Comparison of ENCODE assay signal across 10 cellular contexts in genomic region chr1:41639332-41639936, GRCh38.
DNase-seq lines count a peak whose midpoint lies in the region; ATAC-seq and TF ChIP-seq lines count a peak whose summit lies in the region.
"Had no signal": no experiment of that assay in that cellular context is flagged by ENCODE, and none has a peak within 500 bp of the region (broad histone marks: within the 10 kb centered on the region; RNA-seq: fewer than 3 reads in every experiment).

No MANE protein-coding gene starts in this region.

- H3K9me3 ChIP-seq in testis, result no peaks in the 10 kb centered on the region
- H3K9me3 ChIP-seq: ovary had no signal

- no peak overlapping the region for H3K4me3 ChIP-seq in GM12865 (ENCODE audit: low read depth, low read length)
- no peak overlapping the region for H3K4me3 ChIP-seq in testis
- H3K4me3 ChIP-seq: ovary had no signal

- no peaks in the 10 kb centered on the region for H3K9me3 Mint-ChIP-seq in T-helper 1 cell treated with Interleukin-12 subunit alpha and Interleukin-12 subunit beta and Interleukin-4 antibody, amounts not matched to agents 30 μg/mL and 1 μg/mL, for 36 hours
- H3K9me3 Mint-ChIP-seq in dendritic cell treated with granulocyte-macrophage colony-stimulating factor and Interleukin-4, amounts not matched to agents 40 ng/mL and 50 ng/mL, for 4 days, result no peaks in the 10 kb centered on the region

- WGBS in testis, 2 donors, result 86 to 92% methylated on average over 10 of the region's 10 CpGs

- no peaks in the 10 kb centered on the region for H3K4me1 ChIP-seq in testis

- H3K4me1 Mint-ChIP-seq in T-helper 1 cell treated with Interleukin-12 subunit alpha and Interleukin-12 subunit beta and Interleukin-4 antibody, amounts not matched to agents 30 μg/mL and 1 μg/mL, for 36 hours (ENCODE audit: low read depth), result peaks cover 39% of the 10 kb centered on the region
- H3K4me1 Mint-ChIP-seq in dendritic cell treated with granulocyte-macrophage colony-stimulating factor and Interleukin-4, amounts not matched to agents 40 ng/mL and 50 ng/mL, for 4 days (ENCODE audit: low read depth), result peaks cover 35% of the 10 kb centered on the region

- intact Hi-C loops in dendritic cell treated with granulocyte-macrophage colony-stimulating factor and Interleukin-4, amounts not matched to agents 40 ng/mL and 50 ng/mL, for 4 days (cut with micrococcal nuclease), result no loop called here
- intact Hi-C loops in testis (cut with DNase I; ENCODE audit: low total_unique reads), result no loop called here

- no peaks in the 10 kb centered on the region for H3K27me3 ChIP-seq in testis
- H3K27me3 ChIP-seq: ovary had no signal

- H3K27ac Mint-ChIP-seq in T-helper 1 cell treated with Interleukin-12 subunit alpha and Interleukin-12 subunit beta and Interleukin-4 antibody, amounts not matched to agents 30 μg/mL and 1 μg/mL, for 36 hours, result peak overlapping the region; percentile 81
- H3K27ac Mint-ChIP-seq in dendritic cell treated with granulocyte-macrophage colony-stimulating factor and Interleukin-4, amounts not matched to agents 40 ng/mL and 50 ng/mL, for 4 days, result peak overlapping the region; percentile 59

- H3K27ac ChIP-seq in testis, result no peak overlapping the region
- H3K27ac ChIP-seq: ovary had no signal

- no peak for TF ChIP-seq POLR2A in testis (IDR thresholded peaks at IDR 0.05)

- ATAC-seq in GM21367 (IDR thresholded peaks at IDR 0.05; ENCODE audit: unreplicated experiment), result no peak

- no peaks in the 10 kb centered on the region for H3K27me3 Mint-ChIP-seq in T-helper 1 cell treated with Interleukin-12 subunit alpha and Interleukin-12 subunit beta and Interleukin-4 antibody, amounts not matched to agents 30 μg/mL and 1 μg/mL, for 36 hours (ENCODE audit: low read depth)
- H3K27me3 Mint-ChIP-seq in dendritic cell treated with granulocyte-macrophage colony-stimulating factor and Interleukin-4, amounts not matched to agents 40 ng/mL and 50 ng/mL, for 4 days, result no peaks in the 10 kb centered on the region

- H3K36me3 ChIP-seq in testis (ENCODE audit: low read depth, missing control alignments), result no peaks in the 10 kb centered on the region
- H3K36me3 ChIP-seq: ovary had no signal

- peak overlapping the region; percentile 16 for H3K4me3 Mint-ChIP-seq in T-helper 1 cell treated with Interleukin-12 subunit alpha and Interleukin-12 subunit beta and Interleukin-4 antibody, amounts not matched to agents 30 μg/mL and 1 μg/mL, for 36 hours
- H3K4me3 Mint-ChIP-seq in dendritic cell treated with granulocyte-macrophage colony-stimulating factor and Interleukin-4, amounts not matched to agents 40 ng/mL and 50 ng/mL, for 4 days, result no peak overlapping the region

- peak; percentile 38 for DNase-seq in GM12865 (ENCODE audit: low read depth)
- peak; percentile 43 for DNase-seq in stimulated activated CD4-positive, alpha-beta T cell treated with anti-CD3 and anti-CD28 coated beads, Interleukin-12 subunit alpha, Interleukin-12 subunit beta, amount 100 ng/mL, for 4 hours
- no peak for DNase-seq in NCI-H128 (lab: John Stamatoyannopoulos, UW; ENCODE audit: unreplicated experiment)
- no peak for DNase-seq in NCI-H2081 (lab: John Stamatoyannopoulos, UW)
- DNase-seq in testis, result no peak
- DNase-seq: NCI-H146, ovary had no signal

- H3K36me3 Mint-ChIP-seq in T-helper 1 cell treated with Interleukin-12 subunit alpha and Interleukin-12 subunit beta and Interleukin-4 antibody, amounts not matched to agents 30 μg/mL and 1 μg/mL, for 36 hours (ENCODE audit: low read depth), result peaks cover 17% of the 10 kb centered on the region
- H3K36me3 Mint-ChIP-seq in dendritic cell treated with granulocyte-macrophage colony-stimulating factor and Interleukin-4, amounts not matched to agents 40 ng/mL and 50 ng/mL, for 4 days (ENCODE audit: low read depth), result no peaks in the 10 kb centered on the region

- TF ChIP-seq CTCF in GM12865 (IDR thresholded peaks at IDR 0.05; ENCODE audit: insufficient read depth, low read depth, low read length, missing control alignments) (no peak), testis (IDR thresholded peaks at IDR 0.05) (no peak)

Comparison
In these comparisons a context has a peak if more than half of its experiments do, and no peak if none do; other contexts are left out.
1. DNase-seq: peak in GM12865 (single experiment) and stimulated activated CD4-positive, alpha-beta T cell treated with anti-CD3 and anti-CD28 coated beads, Interleukin-12 subunit alpha, Interleukin-12 subunit beta, amount 100 ng/mL, for 4 hours (single experiment); none in NCI-H128 (single experiment), NCI-H2081 (0 of 2) and testis (single experiment).